In genomic region chr3:73045391-73045790, GRCh38 we compare ENCODE assay signal across 18 cellular contexts.
"Had no signal": no experiment of that assay in that cellular context is flagged by ENCODE, and none has a peak within 500 bp of the region (broad histone marks: within the 10 kb centered on the region; RNA-seq: fewer than 3 reads in every experiment).

No MANE protein-coding gene starts in this region.

- H3K4me3 ChIP-seq: gastroesophageal sphincter, left lung, prostate gland, right lobe of liver, transverse colon had no signal

- ATAC-seq: esophagus mucosa; gastroesophageal sphincter; left lung; natural killer cell treated with Interleukin-12 subunit alpha and Interleukin-12 subunit beta and Interleukin-15 and Interleukin-18, amount 100 ng/mL, for 72 hours; stimulated activated naive B cell treated with anti-CD40 and anti-IgM and Interleukin-4, amounts not matched to agents 10 μg/mL and 1 μg/mL and 100 μg/mL, for 72 hours had no signal

- H3K9me3 Mint-ChIP-seq: activated CD4-positive, alpha-beta memory T cell treated with anti-CD3 and anti-CD28 coated beads for 36 hours; memory B cell; natural killer cell treated with Interleukin-12 subunit alpha and Interleukin-12 subunit beta and Interleukin-15 and Interleukin-18, amount 100 ng/mL, for 72 hours; stimulated activated naive B cell treated with anti-CD40 and anti-IgM and Interleukin-4, amounts not matched to agents 10 μg/mL and 1 μg/mL and 100 μg/mL, for 72 hours had no signal

- H3K36me3 ChIP-seq: prostate gland had no signal

- DNase-seq: activated CD4-positive, alpha-beta memory T cell treated with anti-CD3 and anti-CD28 coated beads for 36 hours; activated CD4-positive, alpha-beta T cell treated with anti-CD3 and anti-CD28 coated beads for 1 hour; activated naive CD4-positive, alpha-beta T cell; cerebellar nuclear complex; dermis blood vessel endothelial cell; left lung; nucleus accumbens; right lobe of liver; stimulated activated CD4-positive, alpha-beta T cell treated with anti-CD3 and anti-CD28 coated beads, Interleukin-2, amount 100 ng/mL, for 24 hours; stimulated activated naive B cell treated with anti-CD40 and anti-IgM and Interleukin-4, amounts not matched to agents 10 μg/mL and 1 μg/mL and 100 μg/mL, for 72 hours; T-helper 2 cell; transverse colon had no signal

- H3K27me3 ChIP-seq: gastroesophageal sphincter, left lung, right lobe of liver, transverse colon had no signal

- H3K27ac ChIP-seq: gastroesophageal sphincter, left lung, prostate gland, right lobe of liver, transverse colon had no signal

- H3K27ac Mint-ChIP-seq: activated CD4-positive, alpha-beta memory T cell treated with anti-CD3 and anti-CD28 coated beads for 36 hours; stimulated activated naive B cell treated with anti-CD40 and anti-IgM and Interleukin-4, amounts not matched to agents 10 μg/mL and 1 μg/mL and 100 μg/mL, for 72 hours had no signal

- H3K4me1 ChIP-seq: prostate gland had no signal

- H3K4me3 Mint-ChIP-seq: activated CD4-positive, alpha-beta memory T cell treated with anti-CD3 and anti-CD28 coated beads for 36 hours; brain; memory B cell; natural killer cell treated with Interleukin-12 subunit alpha and Interleukin-12 subunit beta and Interleukin-15 and Interleukin-18, amount 100 ng/mL, for 72 hours; stimulated activated naive B cell treated with anti-CD40 and anti-IgM and Interleukin-4, amounts not matched to agents 10 μg/mL and 1 μg/mL and 100 μg/mL, for 72 hours had no signal

- H3K27me3 Mint-ChIP-seq: activated CD4-positive, alpha-beta memory T cell treated with anti-CD3 and anti-CD28 coated beads for 36 hours; brain; memory B cell; natural killer cell treated with Interleukin-12 subunit alpha and Interleukin-12 subunit beta and Interleukin-15 and Interleukin-18, amount 100 ng/mL, for 72 hours; stimulated activated naive B cell treated with anti-CD40 and anti-IgM and Interleukin-4, amounts not matched to agents 10 μg/mL and 1 μg/mL and 100 μg/mL, for 72 hours had no signal

- H3K9me3 ChIP-seq: gastroesophageal sphincter, left lung, prostate gland, right lobe of liver, transverse colon had no signal
